Comparison of ENCODE assay signal across 1 cellular context in the genomic region with DNA sequence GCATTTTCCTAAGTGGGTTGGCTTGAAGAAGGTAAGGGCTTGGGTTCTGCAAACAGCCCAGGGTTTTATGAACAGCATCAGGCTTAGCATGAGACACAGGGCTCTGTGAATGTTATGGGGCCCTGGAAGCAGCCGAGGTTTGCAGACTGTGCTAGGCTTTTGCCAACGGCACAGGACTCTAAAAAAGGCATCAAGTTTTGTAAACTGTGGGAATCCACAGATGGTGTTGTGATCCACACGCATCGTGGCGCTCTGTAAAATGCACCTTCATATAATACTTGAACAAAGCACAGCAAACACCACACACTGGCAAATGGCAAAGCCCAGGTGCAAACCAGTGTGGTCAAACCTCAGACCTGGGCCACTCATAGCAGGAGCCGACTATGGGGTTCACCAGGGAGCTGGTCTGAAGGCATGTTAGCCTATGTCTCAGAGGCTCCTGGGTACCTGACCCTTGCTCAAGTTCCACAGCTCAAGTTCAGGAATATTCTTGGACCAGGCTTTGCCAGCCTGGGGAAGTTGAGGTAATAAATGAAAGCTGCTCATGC.
TF ChIP-seq lines count a peak whose summit lies in the region.

No MANE protein-coding gene starts in this region.

TF ChIP-seq in GM23338, 12 proteins besides CTCF, POLR2A, EP300 and RAD21 (continued from another document):
- TF ChIP-seq, protein P1, sequence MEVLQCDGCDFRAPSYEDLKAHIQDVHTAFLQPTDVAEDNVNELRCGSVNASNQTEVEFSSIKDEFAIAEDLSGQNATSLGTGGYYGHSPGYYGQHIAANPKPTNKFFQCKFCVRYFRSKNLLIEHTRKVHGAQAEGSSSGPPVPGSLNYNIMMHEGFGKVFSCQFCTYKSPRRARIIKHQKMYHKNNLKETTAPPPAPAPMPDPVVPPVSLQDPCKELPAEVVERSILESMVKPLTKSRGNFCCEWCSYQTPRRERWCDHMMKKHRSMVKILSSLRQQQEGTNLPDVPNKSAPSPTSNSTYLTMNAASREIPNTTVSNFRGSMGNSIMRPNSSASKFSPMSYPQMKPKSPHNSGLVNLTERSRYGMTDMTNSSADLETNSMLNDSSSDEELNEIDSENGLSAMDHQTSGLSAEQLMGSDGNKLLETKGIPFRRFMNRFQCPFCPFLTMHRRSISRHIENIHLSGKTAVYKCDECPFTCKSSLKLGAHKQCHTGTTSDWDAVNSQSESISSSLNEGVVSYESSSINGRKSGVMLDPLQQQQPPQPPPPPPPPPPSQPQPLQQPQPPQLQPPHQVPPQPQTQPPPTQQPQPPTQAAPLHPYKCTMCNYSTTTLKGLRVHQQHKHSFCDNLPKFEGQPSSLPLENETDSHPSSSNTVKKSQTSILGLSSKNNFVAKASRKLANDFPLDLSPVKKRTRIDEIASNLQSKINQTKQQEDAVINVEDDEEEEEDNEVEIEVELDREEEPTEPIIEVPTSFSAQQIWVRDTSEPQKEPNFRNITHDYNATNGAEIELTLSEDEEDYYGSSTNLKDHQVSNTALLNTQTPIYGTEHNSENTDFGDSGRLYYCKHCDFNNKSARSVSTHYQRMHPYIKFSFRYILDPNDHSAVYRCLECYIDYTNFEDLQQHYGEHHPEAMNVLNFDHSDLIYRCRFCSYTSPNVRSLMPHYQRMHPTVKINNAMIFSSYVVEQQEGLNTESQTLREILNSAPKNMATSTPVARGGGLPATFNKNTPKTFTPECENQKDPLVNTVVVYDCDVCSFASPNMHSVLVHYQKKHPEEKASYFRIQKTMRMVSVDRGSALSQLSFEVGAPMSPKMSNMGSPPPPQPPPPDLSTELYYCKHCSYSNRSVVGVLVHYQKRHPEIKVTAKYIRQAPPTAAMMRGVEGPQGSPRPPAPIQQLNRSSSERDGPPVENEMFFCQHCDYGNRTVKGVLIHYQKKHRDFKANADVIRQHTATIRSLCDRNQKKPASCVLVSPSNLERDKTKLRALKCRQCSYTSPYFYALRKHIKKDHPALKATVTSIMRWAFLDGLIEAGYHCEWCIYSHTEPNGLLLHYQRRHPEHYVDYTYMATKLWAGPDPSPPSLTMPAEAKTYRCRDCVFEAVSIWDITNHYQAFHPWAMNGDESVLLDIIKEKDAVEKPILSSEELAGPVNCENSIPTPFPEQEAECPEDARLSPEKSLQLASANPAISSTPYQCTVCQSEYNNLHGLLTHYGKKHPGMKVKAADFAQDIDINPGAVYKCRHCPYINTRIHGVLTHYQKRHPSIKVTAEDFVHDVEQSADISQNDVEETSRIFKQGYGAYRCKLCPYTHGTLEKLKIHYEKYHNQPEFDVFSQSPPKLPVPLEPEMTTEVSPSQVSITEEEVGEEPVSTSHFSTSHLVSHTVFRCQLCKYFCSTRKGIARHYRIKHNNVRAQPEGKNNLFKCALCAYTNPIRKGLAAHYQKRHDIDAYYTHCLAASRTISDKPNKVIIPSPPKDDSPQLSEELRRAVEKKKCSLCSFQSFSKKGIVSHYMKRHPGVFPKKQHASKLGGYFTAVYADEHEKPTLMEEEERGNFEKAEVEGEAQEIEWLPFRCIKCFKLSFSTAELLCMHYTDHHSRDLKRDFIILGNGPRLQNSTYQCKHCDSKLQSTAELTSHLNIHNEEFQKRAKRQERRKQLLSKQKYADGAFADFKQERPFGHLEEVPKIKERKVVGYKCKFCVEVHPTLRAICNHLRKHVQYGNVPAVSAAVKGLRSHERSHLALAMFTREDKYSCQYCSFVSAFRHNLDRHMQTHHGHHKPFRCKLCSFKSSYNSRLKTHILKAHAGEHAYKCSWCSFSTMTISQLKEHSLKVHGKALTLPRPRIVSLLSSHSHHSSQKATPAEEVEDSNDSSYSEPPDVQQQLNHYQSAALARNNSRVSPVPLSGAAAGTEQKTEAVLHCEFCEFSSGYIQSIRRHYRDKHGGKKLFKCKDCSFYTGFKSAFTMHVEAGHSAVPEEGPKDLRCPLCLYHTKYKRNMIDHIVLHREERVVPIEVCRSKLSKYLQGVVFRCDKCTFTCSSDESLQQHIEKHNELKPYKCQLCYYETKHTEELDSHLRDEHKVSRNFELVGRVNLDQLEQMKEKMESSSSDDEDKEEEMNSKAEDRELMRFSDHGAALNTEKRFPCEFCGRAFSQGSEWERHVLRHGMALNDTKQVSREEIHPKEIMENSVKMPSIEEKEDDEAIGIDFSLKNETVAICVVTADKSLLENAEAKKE (CRISPR knock-in tag; IDR thresholded peaks at IDR 0.05): no peak
- no peak for TF ChIP-seq EZH2 (IDR thresholded peaks at IDR 0.05; ENCODE audit: low read depth, unreplicated experiment)
